In genomic region chr1:154478013-154478412, GRCh38 we compare ENCODE assay signal across 1 cellular context.
TF ChIP-seq lines count a peak whose summit lies in the region.

No MANE protein-coding gene starts in this region.

TF ChIP-seq in GM23338, 12 proteins besides CTCF, POLR2A, EP300 and RAD21 (continued from another document):
- no peak for TF ChIP-seq JUNB (IDR thresholded peaks at IDR 0.05; ENCODE audit: unreplicated experiment)
- TF ChIP-seq EZH2phosphoT487 (IDR thresholded peaks at IDR 0.05; ENCODE audit: unreplicated experiment): no peak
- no peak for TF ChIP-seq STAT1 (IDR thresholded peaks at IDR 0.05; ENCODE audit: unreplicated experiment)
